In the genomic region with DNA sequence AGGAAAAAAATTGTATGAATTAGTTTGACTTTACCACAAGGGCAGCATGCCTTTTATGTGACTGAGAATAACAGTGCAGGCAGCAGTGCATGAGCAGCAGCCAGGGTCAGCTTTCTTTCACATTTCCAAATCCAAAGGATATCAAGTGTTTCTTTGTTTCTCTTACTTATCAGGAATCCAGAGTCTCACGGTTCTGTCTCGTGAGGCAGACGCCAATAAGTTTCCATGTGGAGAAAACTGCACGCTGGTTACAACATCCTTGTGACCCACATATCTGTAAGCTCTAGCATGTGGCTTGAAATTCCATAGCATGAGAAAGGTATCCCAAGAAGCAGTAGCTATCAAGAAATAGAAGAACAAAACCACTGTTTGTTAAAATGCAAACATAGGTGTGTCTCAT, we compare ENCODE assay signal across 12 cellular contexts.
"Had no signal": no experiment of that assay in that cellular context is flagged by ENCODE, and none has a peak within 500 bp of the region (broad histone marks: within the 10 kb centered on the region; RNA-seq: fewer than 3 reads in every experiment).

No MANE protein-coding gene starts in this region.

- ATAC-seq: lower lobe of right lung, psoas muscle had no signal

- H3K4me3 ChIP-seq: lower lobe of right lung, psoas muscle, SJCRH30, tibial nerve had no signal

- H3K9me3 ChIP-seq: lower lobe of right lung, psoas muscle, SJCRH30, tibial nerve had no signal

- H3K27me3 ChIP-seq: SJCRH30, tibial nerve had no signal

- H3K27ac ChIP-seq: lower lobe of right lung, psoas muscle, SJCRH30 had no signal

- H3K36me3 ChIP-seq: lower lobe of right lung, SJCRH30, tibial nerve had no signal

- DNase-seq: activated CD4-positive, alpha-beta T cell treated with anti-CD3 and anti-CD28 coated beads, Interleukin-2, amount 50 U/mL, for 1 hour; activated naive CD4-positive, alpha-beta T cell; aorta; erythroblast; glutamatergic neuron; lower lobe of right lung; psoas muscle; SJCRH30; stimulated activated CD4-positive, alpha-beta T cell treated with anti-CD3 and anti-CD28 coated beads, Interleukin-12 subunit alpha, Interleukin-12 subunit beta, amount 100 ng/mL, for 4 hours; stimulated activated CD4-positive, alpha-beta T cell treated with anti-CD3 and anti-CD28 coated beads, Interleukin-2, amount 100 ng/mL, for 24 hours; SW 1271 had no signal

- H3K4me1 ChIP-seq: lower lobe of right lung, psoas muscle, SJCRH30 had no signal
